ENCODE assay signal across 9 cellular contexts in genomic region chr13:24274452-24274971, GRCh38. TPM values are rescaled to one million over a fixed set of nuclear protein-coding genes. Genes with fewer than 3 reads are reported as not detected.
DNase-seq lines count a peak whose midpoint lies in the region; ATAC-seq and TF ChIP-seq lines count a peak whose summit lies in the region.
"Had no signal": no experiment of that assay in that cellular context is flagged by ENCODE, and none has a peak within 500 bp of the region (broad histone marks: within the 10 kb centered on the region; RNA-seq: fewer than 3 reads in every experiment).

No MANE protein-coding gene starts in this region.

- no peaks in the 10 kb centered on the region for H3K4me1 ChIP-seq in foreskin keratinocyte

- peak; percentile 54 for ATAC-seq in GM19023 (IDR thresholded peaks at IDR 0.05; ENCODE audit: unreplicated experiment)
- peak; percentile 55 for ATAC-seq in HG03064 (IDR thresholded peaks at IDR 0.05; ENCODE audit: low read depth, unreplicated experiment)
- ATAC-seq in foreskin keratinocyte: peak; percentile 20
- ATAC-seq: K562 had no signal

- H3K27ac ChIP-seq in foreskin keratinocyte: no peak overlapping the region

- TF ChIP-seq CTCF in foreskin keratinocyte (conservative IDR thresholded peaks at IDR 0.05): no peak

- DNase-seq in activated CD4-positive, alpha-beta T cell treated with anti-CD3 and anti-CD28 coated beads, Interleukin-2, amount 50 U/mL, for 24 hours (ENCODE audit: low read depth in 1 of 2, low spot score in 1 of 2): peak; percentile 39 to 71
- DNase-seq in foreskin keratinocyte: peak in 1 of 2 donors; percentile 22
- DNase-seq in stimulated activated CD4-positive, alpha-beta T cell treated with anti-CD3 and anti-CD28 coated beads, Interleukin-4, amount 100 ng/mL, for 24 hours: peak; percentile 81
- DNase-seq in AG08396 (ENCODE audit: low spot score): no peak
- DNase-seq in SW480 (ENCODE audit: low spot score): no peak
- no peak for DNase-seq in NCI-H345 treated with DMSO at 0.1 percent for 48 hours (lab: John Stamatoyannopoulos, UW; ENCODE audit: unreplicated experiment)

- H3K27me3 ChIP-seq in foreskin keratinocyte: no peaks in the 10 kb centered on the region

RNA-seq across cellular contexts. Expression of gene C1QTNF9, which starts 34.9 kb away (rescaled TPM):
- total RNA-seq in foreskin keratinocyte: not detected in 2 replicates
- not detected in 2 replicates for polyA plus RNA-seq in foreskin keratinocyte
- total RNA-seq: K562 had no signal
- polyA plus RNA-seq: K562 had no signal

Comparison
In these comparisons a context has a peak if more than half of its experiments do, and no peak if none do; other contexts are left out.
1. DNase-seq: peak in activated CD4-positive, alpha-beta T cell treated with anti-CD3 and anti-CD28 coated beads, Interleukin-2, amount 50 U/mL, for 24 hours (2 of 2) and stimulated activated CD4-positive, alpha-beta T cell treated with anti-CD3 and anti-CD28 coated beads, Interleukin-4, amount 100 ng/mL, for 24 hours (single experiment); none in AG08396 (single experiment), SW480 (single experiment) and NCI-H345 treated with DMSO at 0.1 percent for 48 hours (single experiment).
2. Peak in every context shown above with its lines, with median percentiles within 50 percentile points of each other: ATAC-seq.